ENCODE assay signal across 12 cellular contexts in the genomic region with DNA sequence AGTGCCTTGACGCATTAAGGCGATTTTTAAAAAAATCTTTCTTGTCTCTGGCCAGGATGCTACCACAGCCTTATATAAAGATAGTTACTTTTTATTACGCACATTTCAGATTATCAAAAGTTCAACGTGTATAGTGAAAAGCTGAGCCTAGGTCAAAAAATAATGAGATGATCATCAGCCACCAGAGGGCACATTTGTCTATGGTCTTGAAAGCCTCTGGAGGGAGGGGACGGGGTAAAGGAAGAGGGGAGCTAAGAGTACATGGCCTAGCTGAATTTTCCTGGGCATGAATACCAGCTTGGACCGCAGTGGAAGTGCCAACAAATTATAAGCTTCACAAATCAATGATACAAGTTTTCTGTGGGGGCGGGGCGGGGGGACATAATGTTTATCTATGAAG.
DNase-seq lines count a peak whose midpoint lies in the region; ATAC-seq and TF ChIP-seq lines count a peak whose summit lies in the region.
"Had no signal": no experiment of that assay in that cellular context is flagged by ENCODE, and none has a peak within 500 bp of the region (broad histone marks: within the 10 kb centered on the region; RNA-seq: fewer than 3 reads in every experiment).

No MANE protein-coding gene starts in this region.

- H3K4me3 ChIP-seq in heart left ventricle: no peak overlapping the region
- no peak overlapping the region for H3K4me3 ChIP-seq in right atrium auricular region
- H3K4me3 ChIP-seq in MM.1S (ENCODE audit: low read length): no peak overlapping the region
- no peak overlapping the region for H3K4me3 ChIP-seq in choroid plexus epithelial cell (ENCODE audit: low read depth, low read length)
- H3K4me3 ChIP-seq: lung had no signal

- no peak overlapping the region for H3K9ac ChIP-seq in MM.1S (ENCODE audit: low read length)

- H3F3A ChIP-seq in MM.1S (ENCODE audit: insufficient read depth, low read length): no peaks in the 10 kb centered on the region

- H3K4me1 ChIP-seq in heart left ventricle: no peaks in the 10 kb centered on the region
- no peaks in the 10 kb centered on the region for H3K4me1 ChIP-seq in right atrium auricular region
- H3K4me1 ChIP-seq in MM.1S (ENCODE audit: low read length): no peaks in the 10 kb centered on the region

- no peak overlapping the region for H3K4me3 Mint-ChIP-seq in type B pancreatic cell
- H3K4me3 Mint-ChIP-seq: activated CD4-positive, alpha-beta T cell treated with anti-CD3 and anti-CD28 coated beads, Interleukin-2, amount 10 ng/mL, durations not matched to agents 24 days and 14 days; CD4-positive, CD25-positive, alpha-beta regulatory T cell had no signal

- TF ChIP-seq CTCF in heart left ventricle (IDR thresholded peaks at IDR 0.05) (peak in 8 of 12 donors; percentile 3 to 38 (median 26)), right atrium auricular region (IDR thresholded peaks at IDR 0.05) (no peak), MM.1S (IDR thresholded peaks at IDR 0.05; ENCODE audit: low read length) (peak; percentile 58), choroid plexus epithelial cell (conservative IDR thresholded peaks at IDR 0.05; ENCODE audit: low read depth, low read length) (peak; percentile 16), type B pancreatic cell (conservative IDR thresholded peaks at IDR 0.05) (peak; percentile 56)

- no peak overlapping the region for H3K27ac ChIP-seq in heart left ventricle
- no peak overlapping the region for H3K27ac ChIP-seq in right atrium auricular region
- H3K27ac ChIP-seq in MM.1S (ENCODE audit: low read length): no peak overlapping the region

- H2AFZ ChIP-seq in MM.1S (ENCODE audit: low read length): no peak overlapping the region

- H3K4me1 Mint-ChIP-seq in type B pancreatic cell (ENCODE audit: unreplicated experiment): no peaks in the 10 kb centered on the region
- H3K4me1 Mint-ChIP-seq: activated CD4-positive, alpha-beta T cell treated with anti-CD3 and anti-CD28 coated beads, Interleukin-2, amount 10 ng/mL, durations not matched to agents 24 days and 14 days; CD4-positive, CD25-positive, alpha-beta regulatory T cell had no signal

- no peaks in the 10 kb centered on the region for H3K27me3 Mint-ChIP-seq in type B pancreatic cell
- H3K27me3 Mint-ChIP-seq: activated CD4-positive, alpha-beta T cell treated with anti-CD3 and anti-CD28 coated beads, Interleukin-2, amount 10 ng/mL, durations not matched to agents 24 days and 14 days; CD4-positive, CD25-positive, alpha-beta regulatory T cell had no signal

- H3K27ac Mint-ChIP-seq in type B pancreatic cell: no peak overlapping the region
- H3K27ac Mint-ChIP-seq: activated CD4-positive, alpha-beta T cell treated with anti-CD3 and anti-CD28 coated beads, Interleukin-2, amount 10 ng/mL, durations not matched to agents 24 days and 14 days; CD4-positive, CD25-positive, alpha-beta regulatory T cell had no signal

- H3K4me2 ChIP-seq in MM.1S (ENCODE audit: low read depth, low read length): no peak overlapping the region

- H3K9me2 ChIP-seq in MM.1S (replicated peaks; ENCODE audit: insufficient read depth, low read length): no peaks in the 10 kb centered on the region

- no peaks in the 10 kb centered on the region for H3K36me3 Mint-ChIP-seq in type B pancreatic cell
- H3K36me3 Mint-ChIP-seq: CD4-positive, CD25-positive, alpha-beta regulatory T cell had no signal

- ATAC-seq in heart left ventricle (peak in 2 of 4 donors; percentile 46 to 57), HG02642 (IDR thresholded peaks at IDR 0.05; ENCODE audit: poor library complexity, unreplicated experiment) (no peak), GM18519 (IDR thresholded peaks at IDR 0.05; ENCODE audit: low FRiP score, unreplicated experiment) (no peak)

- DNase-seq in heart left ventricle: no peak
- DNase-seq in right atrium auricular region (ENCODE audit: low spot score): no peak
- DNase-seq in MM.1S: peak; percentile 37
- peak; percentile 7 for DNase-seq in choroid plexus epithelial cell (ENCODE audit: low read depth)
- no peak for DNase-seq in type B pancreatic cell (ENCODE audit: extremely low spot score, unreplicated experiment)
- DNase-seq in stimulated activated CD4-positive, alpha-beta T cell treated with anti-CD3 and anti-CD28 coated beads, Interleukin-4, amount 100 ng/mL, for 4 hours: no peak
- DNase-seq: activated CD4-positive, alpha-beta T cell treated with anti-CD3 and anti-CD28 coated beads, Interleukin-2, amount 10 ng/mL, durations not matched to agents 24 days and 14 days; CD4-positive, CD25-positive, alpha-beta regulatory T cell; NCI-H1105 treated with DMSO at 0.1 percent for 48 hours had no signal

- H3K27me3 ChIP-seq in heart left ventricle: no peaks in the 10 kb centered on the region
- H3K27me3 ChIP-seq in right atrium auricular region: no peaks in the 10 kb centered on the region
- no peaks in the 10 kb centered on the region for H3K27me3 ChIP-seq in MM.1S (replicated peaks; ENCODE audit: insufficient read depth, low read length)

- H3K36me3 ChIP-seq in heart left ventricle: no peaks in the 10 kb centered on the region
- H3K36me3 ChIP-seq in right atrium auricular region: no peaks in the 10 kb centered on the region
- no peaks in the 10 kb centered on the region for H3K36me3 ChIP-seq in MM.1S (replicated peaks; ENCODE audit: insufficient read depth, low read length)

- no peak for TF ChIP-seq POLR2A in heart left ventricle (IDR thresholded peaks at IDR 0.05)

- WGBS in heart left ventricle, 4 donors: 58 to 62% (median 60%) methylated on average over 8 of the region's 8 CpGs

- peaks cover 0 to 4% (median 0%) of the 10 kb centered on the region in 12 donors for H3K9me3 ChIP-seq in heart left ventricle
- no peaks in the 10 kb centered on the region for H3K9me3 ChIP-seq in right atrium auricular region
- no peaks in the 10 kb centered on the region for H3K9me3 ChIP-seq in MM.1S (replicated peaks; ENCODE audit: insufficient read depth, low read length)

- intact Hi-C loops in heart left ventricle (cut with DNase I): loop anchor here in 8 of 10 donors (2.0 to 10.0 kb wide), 4 partner anchors 291 to 301 kb away; no protein-coding TSS in a partner anchor

- H4K20me1 ChIP-seq in MM.1S (ENCODE audit: insufficient read depth, low read length): no peaks in the 10 kb centered on the region

- no peaks in the 10 kb centered on the region for H3K9me3 Mint-ChIP-seq in type B pancreatic cell
- H3K9me3 Mint-ChIP-seq: activated CD4-positive, alpha-beta T cell treated with anti-CD3 and anti-CD28 coated beads, Interleukin-2, amount 10 ng/mL, durations not matched to agents 24 days and 14 days had no signal

- H3K79me2 ChIP-seq in MM.1S (ENCODE audit: low read length): no peaks in the 10 kb centered on the region

Comparison
In these comparisons a context has a peak if more than half of its experiments do, and no peak if none do; other contexts are left out.
1. CTCF ChIP-seq: peak in heart left ventricle (8 of 12), MM.1S (single experiment), choroid plexus epithelial cell (single experiment) and type B pancreatic cell (single experiment); none in right atrium auricular region (0 of 2).
2. DNase-seq: peak in MM.1S (single experiment) and choroid plexus epithelial cell (single experiment); none in heart left ventricle (0 of 5), right atrium auricular region (single experiment), type B pancreatic cell (single experiment) and stimulated activated CD4-positive, alpha-beta T cell treated with anti-CD3 and anti-CD28 coated beads, Interleukin-4, amount 100 ng/mL, for 4 hours (0 of 2).